In the genomic region with DNA sequence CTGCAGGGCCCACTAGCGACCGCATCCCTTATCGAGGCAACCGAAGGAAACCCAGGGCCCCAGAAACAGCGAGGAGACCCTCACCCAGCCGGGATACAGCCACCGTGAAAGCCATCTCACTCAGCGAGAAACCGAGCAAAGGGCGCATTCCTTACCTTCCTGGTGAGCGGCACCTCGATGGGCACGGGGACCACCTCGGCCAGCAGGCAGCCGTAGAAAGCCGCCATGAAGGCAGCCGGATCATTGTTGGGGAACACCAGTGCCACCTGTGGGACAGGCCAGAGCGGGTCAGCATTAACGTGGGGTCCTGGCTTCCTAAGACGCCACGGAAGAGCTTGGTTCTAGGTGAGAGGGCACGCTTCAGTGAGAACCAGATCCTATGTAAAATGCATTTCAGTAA, we compare ENCODE assay signal across 14 cellular contexts.
DNase-seq lines count a peak whose midpoint lies in the region; ATAC-seq and TF ChIP-seq lines count a peak whose summit lies in the region.
"Had no signal": no experiment of that assay in that cellular context is flagged by ENCODE, and none has a peak within 500 bp of the region (broad histone marks: within the 10 kb centered on the region; RNA-seq: fewer than 3 reads in every experiment).

No MANE protein-coding gene starts in this region.

- H3K4me1 ChIP-seq in right atrium auricular region (peaks cover 0 to 23% of the 10 kb centered on the region in 2 donors), heart right ventricle (peaks cover 0 to 33% (median 23%) of the 10 kb centered on the region in 9 donors), endodermal cell (ENCODE audit: control insufficient read depth, insufficient read depth, low read length) (peaks cover 16% of the 10 kb centered on the region), neuronal stem cell (ENCODE audit: control insufficient read depth in 2 of 2, insufficient read depth in 1 of 2, low read depth in 1 of 2, low read length in 2 of 2) (peaks cover 2 to 9% of the 10 kb centered on the region in 2 donors)

- H2BK120ac ChIP-seq in neuronal stem cell (ENCODE audit: low read depth, low read length), result no peak overlapping the region

- 90 to 91% methylated on average over 22 of the region's 22 CpGs for WGBS in heart right ventricle, 2 donors
- WGBS in endodermal cell (ENCODE audit: insufficient coverage in 1 of 2, insufficient read length in 1 of 2), 2 experiments, result 87 to 88% methylated on average over 16 to 22 of the region's 22 CpGs
- WGBS in neuronal stem cell (ENCODE audit: extremely low coverage in 2 of 2, insufficient read length in 2 of 2, insufficient replicate concordance in 1 of 2), 2 donors, result no CpG with 5 or more reads among the region's 22 CpGs

- peaks cover 2% of the 10 kb centered on the region for H3K79me1 ChIP-seq in neuronal stem cell (ENCODE audit: low read depth, low read length)

- H3K36me3 Mint-ChIP-seq in endodermal cell (ENCODE audit: low read depth), result peaks cover 10% of the 10 kb centered on the region
- H3K36me3 Mint-ChIP-seq: CD14-positive monocyte; CD8-positive, alpha-beta T cell had no signal

- no peak overlapping the region for H3K9ac ChIP-seq in endodermal cell (ENCODE audit: extremely low read depth, low read length, poor library complexity, severe bottlenecking)
- H3K9ac ChIP-seq in neuronal stem cell (ENCODE audit: low read depth, low read length, poor library complexity), result no peak overlapping the region

- H2BK12ac ChIP-seq in neuronal stem cell (ENCODE audit: low read length), result no peak overlapping the region

- H3K4me3 ChIP-seq in right atrium auricular region (no peak overlapping the region), heart right ventricle (no peak overlapping the region), endodermal cell (ENCODE audit: low read length) (no peak overlapping the region), neuronal stem cell (ENCODE audit: low read length in 2 of 2) (no peak overlapping the region)

- H3K18ac ChIP-seq in neuronal stem cell (ENCODE audit: low read length), result no peak overlapping the region

- ATAC-seq in heart right ventricle (no peak), HG02798 (IDR thresholded peaks at IDR 0.05; ENCODE audit: poor library complexity, unreplicated experiment) (no peak)
- ATAC-seq: CD8-positive, alpha-beta T cell had no signal

- H3K4ac ChIP-seq in neuronal stem cell (ENCODE audit: low read length), result no peak overlapping the region

- peaks cover 2% of the 10 kb centered on the region for H3K9me3 Mint-ChIP-seq in endodermal cell
- H3K9me3 Mint-ChIP-seq: CD8-positive, alpha-beta T cell had no signal

- H3K36me3 ChIP-seq in right atrium auricular region, result no peaks in the 10 kb centered on the region
- H3K36me3 ChIP-seq in heart right ventricle, result peaks cover 0 to 23% (median 0%) of the 10 kb centered on the region in 9 donors
- H3K36me3 ChIP-seq in endodermal cell (ENCODE audit: control insufficient read depth, insufficient read depth, low read length), result peaks cover 3% of the 10 kb centered on the region
- peaks cover 0 to 30% of the 10 kb centered on the region in 2 donors for H3K36me3 ChIP-seq in neuronal stem cell (replicated peaks in 1 of 2; ENCODE audit: control insufficient read depth in 2 of 2, insufficient read depth in 2 of 2, low read length in 2 of 2)

- no peak overlapping the region for H3K4me3 Mint-ChIP-seq in endodermal cell
- H3K4me3 Mint-ChIP-seq: CD14-positive monocyte; CD8-positive, alpha-beta T cell had no signal

- no peaks in the 10 kb centered on the region for H3K27me3 Mint-ChIP-seq in endodermal cell (ENCODE audit: insufficient read depth)

- DNase-seq in right atrium auricular region (ENCODE audit: low spot score), result peak; percentile 50
- DNase-seq in heart right ventricle, result no peak
- DNase-seq in endodermal cell, result no peak
- no peak for DNase-seq in neuronal stem cell (ENCODE audit: low spot score)
- no peak for DNase-seq in COLO829 (ENCODE audit: low spot score)
- DNase-seq in NCI-H510A (lab: John Stamatoyannopoulos, UW), result no peak
- DNase-seq in NCI-H524 treated with DMSO at 0.1 percent for 48 hours (lab: John Stamatoyannopoulos, UW), result no peak
- DNase-seq: Caco-2; CD8-positive, alpha-beta T cell; DND-41; GF-D8 had no signal

- H3K27ac ChIP-seq in right atrium auricular region, result no peak overlapping the region
- no peak overlapping the region for H3K27ac ChIP-seq in heart right ventricle
- H3K27ac ChIP-seq in endodermal cell (ENCODE audit: low read depth, low read length), result no peak overlapping the region
- no peak overlapping the region for H3K27ac ChIP-seq in neuronal stem cell (replicated peaks; ENCODE audit: low read length)
- H3K27ac ChIP-seq: 22Rv1 had no signal

- no peak overlapping the region for H3K14ac ChIP-seq in neuronal stem cell (ENCODE audit: low read length)

- TF ChIP-seq CTCF in right atrium auricular region (IDR thresholded peaks at IDR 0.05) (no peak), heart right ventricle (IDR thresholded peaks at IDR 0.05) (no peak), endodermal cell (conservative IDR thresholded peaks at IDR 0.05) (peak; percentile 36)

- H4K8ac ChIP-seq in neuronal stem cell (ENCODE audit: low read depth, low read length), result no peak overlapping the region

- no peak overlapping the region for H2BK15ac ChIP-seq in neuronal stem cell (ENCODE audit: low read length)

- no peaks in the 10 kb centered on the region for H3K9me3 ChIP-seq in right atrium auricular region
- no peaks in the 10 kb centered on the region for H3K9me3 ChIP-seq in heart right ventricle
- no peaks in the 10 kb centered on the region for H3K9me3 ChIP-seq in endodermal cell (ENCODE audit: control insufficient read depth, low read length)
- no peaks in the 10 kb centered on the region for H3K9me3 ChIP-seq in neuronal stem cell (replicated peaks in 1 of 2; ENCODE audit: control insufficient read depth in 2 of 2, insufficient read depth in 1 of 2, low read depth in 1 of 2, low read length in 2 of 2)
- H3K9me3 ChIP-seq: Caco-2 had no signal

- peaks cover 20% of the 10 kb centered on the region for H3K4me1 Mint-ChIP-seq in endodermal cell

- H3K23ac ChIP-seq in neuronal stem cell (ENCODE audit: low read depth, low read length, poor library complexity), result peak overlapping the region; percentile 25

- no peak overlapping the region for H2AFZ ChIP-seq in neuronal stem cell (ENCODE audit: low read length)

- no peak overlapping the region for H4K91ac ChIP-seq in neuronal stem cell (ENCODE audit: low read depth, low read length, poor library complexity)

- H2BK5ac ChIP-seq in neuronal stem cell (ENCODE audit: low read length), result no peak overlapping the region

- no peak overlapping the region for H3K4me2 ChIP-seq in neuronal stem cell (ENCODE audit: insufficient read depth, low read length, poor library complexity, severe bottlenecking)

- H3K27me3 ChIP-seq in right atrium auricular region (no peaks in the 10 kb centered on the region), heart right ventricle (no peaks in the 10 kb centered on the region), endodermal cell (ENCODE audit: control insufficient read depth, insufficient read depth, low read length, poor library complexity, severe bottlenecking) (no peaks in the 10 kb centered on the region), neuronal stem cell (ENCODE audit: control insufficient read depth in 3 of 3, insufficient read depth in 3 of 3, low read depth in 1 of 3, low read length in 3 of 3) (no peaks in the 10 kb centered on the region)

- intact Hi-C loops in heart right ventricle (cut with DNase I), result no loop called here

- no peak overlapping the region for H3K27ac Mint-ChIP-seq in endodermal cell
- H3K27ac Mint-ChIP-seq: CD14-positive monocyte; CD8-positive, alpha-beta T cell had no signal

- H2AK5ac ChIP-seq in neuronal stem cell (ENCODE audit: low read depth, low read length), result no peak overlapping the region
